In genomic region chr4:144113546-144113945, GRCh38 we compare ENCODE assay signal across 11 cellular contexts. TPM values are rescaled to one million over a fixed set of nuclear protein-coding genes. Genes with fewer than 3 reads are reported as not detected.
"Had no signal": no experiment of that assay in that cellular context is flagged by ENCODE, and none has a peak within 500 bp of the region (broad histone marks: within the 10 kb centered on the region; RNA-seq: fewer than 3 reads in every experiment).

No MANE protein-coding gene starts in this region.

- H2AFZ ChIP-seq: GM23248, GM23338 had no signal

- H3K4me1 ChIP-seq: HAP-1 had no signal

- H3K4me2 ChIP-seq: GM23338 had no signal

- H3K27ac ChIP-seq: GM23248 had no signal

- H3K4me3 ChIP-seq: GM23248, GM23338, HAP-1 had no signal

- H3K9ac ChIP-seq: GM23248 had no signal

- DNase-seq: GM23248, GOT3, H7, H9, HCEC 1CT, HFFc6 had no signal

- H3K9me3 ChIP-seq: HAP-1 had no signal

- ATAC-seq: GM23338, HCT116 had no signal

- H3K36me3 ChIP-seq: HAP-1 had no signal

RNA-seq across cellular contexts. Expression of gene GYPA, which starts 27.0 kb away (rescaled TPM):
- total RNA-seq: GM23248, GM23338, H1, H4, H7, H9, HFFc6 had no signal
- polyA plus RNA-seq: GM23248, GM23338, H1 had no signal
